ENCODE assay signal across 9 cellular contexts in genomic region chr5:143355710-143356109, GRCh38. TPM values are rescaled to one million over a fixed set of nuclear protein-coding genes. Genes with fewer than 3 reads are reported as not detected.
DNase-seq lines count a peak whose midpoint lies in the region; ATAC-seq, FAIRE-seq and TF ChIP-seq lines count a peak whose summit lies in the region.
"Had no signal": no experiment of that assay in that cellular context is flagged by ENCODE, and none has a peak within 500 bp of the region (broad histone marks: within the 10 kb centered on the region; RNA-seq: fewer than 3 reads in every experiment).

No MANE protein-coding gene starts in this region.

- H3K4me1 Mint-ChIP-seq in WTC11, result peaks cover 14% of the 10 kb centered on the region

- no peak overlapping the region for H3K4me3 Mint-ChIP-seq in WTC11

- BruUV-seq in endothelial cell of umbilical vein (replicated peaks; lab: Mats Ljungman, UMichigan), result no TSS peak

- H3K4me3 ChIP-seq in endothelial cell of umbilical vein (replicated peaks in 1 of 3; ENCODE audit: insufficient read depth in 1 of 3, low read depth in 1 of 3, low read length in 3 of 3), result no peak overlapping the region

- H2AFZ ChIP-seq in endothelial cell of umbilical vein (ENCODE audit: low read depth, low read length), result no peak overlapping the region

- H3K79me2 ChIP-seq in endothelial cell of umbilical vein (ENCODE audit: control insufficient read depth, insufficient read depth, low read length), result peaks cover 16% of the 10 kb centered on the region

- H3K27me3 Mint-ChIP-seq in WTC11 (ENCODE audit: low read depth), result no peaks in the 10 kb centered on the region

- peak; percentile 20; the same call in 1 of the 2 replicates for ATAC-seq in WTC11
- no peak for ATAC-seq in HG02970 (IDR thresholded peaks at IDR 0.05; ENCODE audit: low FRiP score, unreplicated experiment)
- ATAC-seq in HG02759 (IDR thresholded peaks at IDR 0.05; ENCODE audit: unreplicated experiment), result no peak

- no peaks in the 10 kb centered on the region for H3K9me3 ChIP-seq in endothelial cell of umbilical vein (replicated peaks; ENCODE audit: control insufficient read depth, insufficient read depth, low read length)

- H3K9me3 Mint-ChIP-seq in WTC11, result no peaks in the 10 kb centered on the region

- H3K4me2 ChIP-seq in endothelial cell of umbilical vein (ENCODE audit: insufficient read depth, low read length), result peak overlapping the region; percentile 52

- dilution Hi-C loops in endothelial cell of umbilical vein (cut with MboI; ENCODE audit: extremely low pct_ligation_motif_present, low sequenced_read_pairs), result no loop called here

- POLR2A ChIA-PET in WTC11 (lab: Charles Lee), result no interaction called here
- POLR2A ChIA-PET in endothelial cell of umbilical vein (lab: Charles Lee), result interaction anchor here (0.6 kb wide), 1 partner anchor 129 kb away, joined by 7 read pairs; no protein-coding TSS in a partner anchor

- DNase-seq in EL, result peak; percentile 95
- DNase-seq in NCI-H1105 (lab: John Stamatoyannopoulos, UW), result peak; percentile 50
- DNase-seq in WTC11 (ENCODE audit: low spot score), result no peak
- DNase-seq in endothelial cell of umbilical vein (ENCODE audit: low read depth, low spot score), result peak; percentile 94
- DNase-seq in nucleus accumbens (lab: John Stamatoyannopoulos, UW), result peak in 36 of 56 donors; percentile 2 to 75 (median 20)
- DNase-seq in OCI-M2 (lab: John Stamatoyannopoulos, UW; ENCODE audit: unreplicated experiment), result no peak

- H3K36me3 ChIP-seq in endothelial cell of umbilical vein (ENCODE audit: control insufficient read depth in 2 of 2, extremely low read depth in 1 of 2, insufficient read depth in 2 of 2, low read length in 2 of 2), result no peaks in the 10 kb centered on the region

- peak overlapping the region; percentile 35 for H3K9ac ChIP-seq in endothelial cell of umbilical vein (replicated peaks; ENCODE audit: extremely low read depth, insufficient read depth, low read length)

- no peaks in the 10 kb centered on the region for H4K20me1 ChIP-seq in endothelial cell of umbilical vein (replicated peaks; ENCODE audit: control insufficient read depth, extremely low read depth, insufficient read depth, low read length)

- peak overlapping the region; percentile 61 for H3K27ac ChIP-seq in endothelial cell of umbilical vein (ENCODE audit: insufficient read depth, low read depth, low read length)

- no peaks in the 10 kb centered on the region for H3K9me1 ChIP-seq in endothelial cell of umbilical vein (replicated peaks; ENCODE audit: control insufficient read depth, extremely low read depth, insufficient read depth, low read length)

- no peak for TF ChIP-seq POLR2A in endothelial cell of umbilical vein (IDR thresholded peaks at IDR 0.05; ENCODE audit: low read depth, low read length)

- intact Hi-C loops in endothelial cell of umbilical vein (cut with micrococcal nuclease), result no loop called here

- FAIRE-seq in endothelial cell of umbilical vein (lab: Jason Lieb, UNC), result peak; percentile 92
- FAIRE-seq: TTC549 had no signal

- CTCF ChIA-PET in WTC11 (lab: Charles Lee) (no interaction called here), endothelial cell of umbilical vein (lab: Charles Lee) (interaction anchor here (1.0 to 1.4 kb wide), 3 partner anchors 38 to 243 kb away, joined by 3 to 4 read pairs (median 3); no protein-coding TSS in a partner anchor)

- no peaks in the 10 kb centered on the region for H3K36me3 Mint-ChIP-seq in WTC11

- H3K27me3 ChIP-seq in endothelial cell of umbilical vein (ENCODE audit: control insufficient read depth in 2 of 2, insufficient read depth in 2 of 2, low read length in 2 of 2), result no peaks in the 10 kb centered on the region

- no peak overlapping the region for H3K27ac Mint-ChIP-seq in WTC11

- TF ChIP-seq CTCF in WTC11 (IDR thresholded peaks at IDR 0.05) (no peak), endothelial cell of umbilical vein (IDR thresholded peaks at IDR 0.05; ENCODE audit: extremely low read depth in 1 of 2, insufficient read depth in 1 of 2, low read depth in 1 of 2, low read length in 2 of 2) (no peak)

- peaks cover 17% of the 10 kb centered on the region for H3K4me1 ChIP-seq in endothelial cell of umbilical vein (ENCODE audit: control insufficient read depth, extremely low read depth, insufficient read depth, low read length)

TF ChIP-seq in WTC11, 78 proteins besides CTCF, POLR2A, EP300 and RAD21 (continues in another document):
- no peak for TF ChIP-seq ZNF512 (CRISPR knock-in tag; IDR thresholded peaks at IDR 0.05; ENCODE audit: borderline replicate concordance)
- TF ChIP-seq SP1 (CRISPR knock-in tag; conservative IDR thresholded peaks at IDR 0.05), result no peak
- no peak for TF ChIP-seq HMGA2 (CRISPR knock-in tag; IDR thresholded peaks at IDR 0.05)
- no peak for TF ChIP-seq GRHL2 (CRISPR knock-in tag; IDR thresholded peaks at IDR 0.05; ENCODE audit: insufficient replicate concordance, severe bottlenecking)
- no peak for TF ChIP-seq ZSCAN18 (CRISPR knock-in tag; IDR thresholded peaks at IDR 0.05)
- no peak for TF ChIP-seq ZNF232 (CRISPR knock-in tag; IDR thresholded peaks at IDR 0.05)
- no peak for TF ChIP-seq MYBL2 (CRISPR knock-in tag; IDR thresholded peaks at IDR 0.05)

TF ChIP-seq in endothelial cell of umbilical vein, 7 proteins besides CTCF, POLR2A, EP300 and RAD21:
- TF ChIP-seq JUN (IDR thresholded peaks at IDR 0.05; ENCODE audit: borderline replicate concordance, insufficient read depth, insufficient read length, low read depth), result peak; percentile 49
- no peak for TF ChIP-seq GATA2 (IDR thresholded peaks at IDR 0.05; ENCODE audit: insufficient read depth, insufficient read length, low read depth, low read length)
- TF ChIP-seq EZH2 (IDR thresholded peaks at IDR 0.05; ENCODE audit: borderline replicate concordance, low read depth, low read length, severe bottlenecking), result no peak
- peak; percentile 76 for TF ChIP-seq FOS (IDR thresholded peaks at IDR 0.05; ENCODE audit: borderline replicate concordance, insufficient read depth, low read length)
- TF ChIP-seq MAX (IDR thresholded peaks at IDR 0.05; ENCODE audit: insufficient read depth, insufficient read length), result no peak
- TF ChIP-seq MYC (IDR thresholded peaks at IDR 0.05; ENCODE audit: low read depth, low read length), result no peak
- TF ChIP-seq POLR2AphosphoS5 (IDR thresholded peaks at IDR 0.05; ENCODE audit: insufficient read depth, low read depth, low read length), result peak; percentile 16

RNA-seq across cellular contexts. Expression of gene NR3C1, which starts 47.8 kb away (rescaled TPM):
- total RNA-seq in WTC11 (2021) (8.7 to 15.0 TPM (median 9.3 TPM) in 3 replicates), endothelial cell of umbilical vein (17.0 and 21.2 TPM in 2 replicates)
- 3.0 and 4.1 TPM in 2 replicates for polyA plus RNA-seq in endothelial cell of umbilical vein
- polyA plus RNA-seq in endothelial cell of umbilical vein (2011; cell fraction: cytosol; rRNA removed), result 5.4 and 5.5 TPM in 2 replicates
- polyA plus RNA-seq in endothelial cell of umbilical vein (2011; cell fraction: nucleus; rRNA removed), result 6.4 and 8.2 TPM in 2 replicates
- 11.5 and 15.6 TPM in 2 replicates for polyA plus RNA-seq in endothelial cell of umbilical vein (2012)
- 12.0 and 13.3 TPM in 2 replicates for polyA minus RNA-seq in endothelial cell of umbilical vein
- 50.7 TPM for polyA minus RNA-seq in endothelial cell of umbilical vein (2011; cell fraction: cytosol; rRNA and poly(A)+ RNA removed)
- polyA minus RNA-seq in endothelial cell of umbilical vein (2011; cell fraction: nucleus; rRNA and poly(A)+ RNA removed), result 20.7 and 29.0 TPM in 2 replicates

Comparison
In these comparisons a context has a peak if more than half of its experiments do, and no peak if none do; other contexts are left out.
1. DNase-seq: peak in EL (single experiment), NCI-H1105 (single experiment), endothelial cell of umbilical vein (single experiment) and nucleus accumbens (36 of 56); none in WTC11 (single experiment) and OCI-M2 (single experiment).